ENCODE assay signal across 1 cellular context in genomic region chr14:52342849-52343606, GRCh38.
TF ChIP-seq lines count a peak whose summit lies in the region.

No MANE protein-coding gene starts in this region.

TF ChIP-seq in K562, 482 proteins besides CTCF, POLR2A, EP300 and RAD21:
- TF ChIP-seq NR4A1 (CRISPR knock-in tag; IDR thresholded peaks at IDR 0.05) (no peak), NR4A1 (tag; IDR thresholded peaks at IDR 0.05) (no peak), MAFG (tag; conservative IDR thresholded peaks at IDR 0.05) (peak; percentile 31)
